Comparison of ENCODE assay signal across 14 cellular contexts in genomic region chr11:130635937-130636336, GRCh38.
"Had no signal": no experiment of that assay in that cellular context is flagged by ENCODE, and none has a peak within 500 bp of the region (broad histone marks: within the 10 kb centered on the region; RNA-seq: fewer than 3 reads in every experiment).

No MANE protein-coding gene starts in this region.

- H3K27ac Mint-ChIP-seq: progenitor cell of endocrine pancreas; stimulated activated effector memory CD8-positive, alpha-beta T cell treated with anti-CD3 and anti-CD28 coated beads, Interleukin-12 subunit alpha, Interleukin-12 subunit beta, amount 100 ng/mL, for 72 hours had no signal

- H3K36me3 Mint-ChIP-seq: stimulated activated effector memory CD8-positive, alpha-beta T cell treated with anti-CD3 and anti-CD28 coated beads, Interleukin-12 subunit alpha, Interleukin-12 subunit beta, amount 100 ng/mL, for 72 hours had no signal

- H3K9me3 Mint-ChIP-seq: stimulated activated effector memory CD8-positive, alpha-beta T cell treated with anti-CD3 and anti-CD28 coated beads, Interleukin-12 subunit alpha, Interleukin-12 subunit beta, amount 100 ng/mL, for 72 hours; T-helper 2 cell treated with Interferon-gamma antibody and Interleukin-4, amounts not matched to agents 5 μg/mL and 100 μg/mL, for 36 hours had no signal

- H3K36me3 ChIP-seq: tibial artery had no signal

- H3K9me3 ChIP-seq: tibial artery had no signal

- H3K27me3 ChIP-seq: tibial artery had no signal

- DNase-seq: activated CD4-positive, alpha-beta T cell treated with anti-CD3 and anti-CD28 coated beads, Interleukin-2, amount 50 U/mL, for 4 hours; activated T-cell treated with anti-CD3 and anti-CD28 coated beads, Interleukin-2, amount 50 U/mL, for 48 hours; aorta; cortex of kidney; effector memory CD4-positive, alpha-beta T cell; hippocampal formation; kidney glomerular epithelial cell; naive thymus-derived CD4-positive, alpha-beta T cell; right cardiac atrium; tibial artery had no signal

- H3K4me3 Mint-ChIP-seq: stimulated activated effector memory CD8-positive, alpha-beta T cell treated with anti-CD3 and anti-CD28 coated beads, Interleukin-12 subunit alpha, Interleukin-12 subunit beta, amount 100 ng/mL, for 72 hours; T-helper 2 cell treated with Interferon-gamma antibody and Interleukin-4, amounts not matched to agents 5 μg/mL and 100 μg/mL, for 36 hours had no signal

- ATAC-seq: naive thymus-derived CD4-positive, alpha-beta T cell had no signal

- H3K4me3 ChIP-seq: smooth muscle cell, tibial artery had no signal
